12 cellular contexts compared by ENCODE assay signal in genomic region chr21:38820471-38821239, GRCh38. TPM values are rescaled to one million over a fixed set of nuclear protein-coding genes. Genes with fewer than 3 reads are reported as not detected.
A peak's percentile ranks its signal among the peaks of the same experiment; 100 is the strongest.
DNase-seq lines count a peak whose midpoint lies in the region; ATAC-seq, FAIRE-seq and TF ChIP-seq lines count a peak whose summit lies in the region.
"Had no signal": no experiment of that assay in that cellular context is flagged by ENCODE, and none has a peak within 500 bp of the region (broad histone marks: within the 10 kb centered on the region; RNA-seq: fewer than 3 reads in every experiment).

No MANE protein-coding gene starts in this region.

- TF ChIP-seq POLR2A in NB4 (IDR thresholded peaks at IDR 0.05; ENCODE audit: extremely low read depth, insufficient read length) (no peak), right lobe of liver (IDR thresholded peaks at IDR 0.05) (no peak), suprapubic skin (IDR thresholded peaks at IDR 0.05) (no peak), prostate gland (IDR thresholded peaks at IDR 0.05) (no peak)

- H3K27ac ChIP-seq in colonic mucosa (peak overlapping the region; percentile 51), right lobe of liver (peak overlapping the region; percentile 82 to 97 (median 97)), suprapubic skin (peak overlapping the region; percentile 67), prostate gland (peak overlapping the region in 1 of 2 donors; percentile 29)

- TF ChIP-seq CTCF in NB4 (IDR thresholded peaks at IDR 0.05; ENCODE audit: low read depth, low read length) (no peak), colonic mucosa (IDR thresholded peaks at IDR 0.05) (no peak), right lobe of liver (IDR thresholded peaks at IDR 0.05) (no peak), suprapubic skin (IDR thresholded peaks at IDR 0.05) (no peak), prostate gland (IDR thresholded peaks at IDR 0.05) (no peak)

- no peak for FAIRE-seq in RCC 7860 (lab: Jason Lieb, UNC)

- H3K27me3 ChIP-seq in colonic mucosa: no peaks in the 10 kb centered on the region
- H3K27me3 ChIP-seq in right lobe of liver: no peaks in the 10 kb centered on the region
- H3K27me3 ChIP-seq in suprapubic skin: no peaks in the 10 kb centered on the region
- no peaks in the 10 kb centered on the region for H3K27me3 ChIP-seq in prostate gland (replicated peaks; ENCODE audit: insufficient read depth)

- H3K9me3 ChIP-seq in colonic mucosa (no peaks in the 10 kb centered on the region), right lobe of liver (no peaks in the 10 kb centered on the region), suprapubic skin (no peaks in the 10 kb centered on the region), prostate gland (no peaks in the 10 kb centered on the region)

- intact Hi-C loops in colonic mucosa (cut with DNase I): no loop called here
- intact Hi-C loops in right lobe of liver (cut with DNase I): loop anchor here in 1 of 2 donors (10.0 kb wide), 1 partner anchor 84 kb away; no protein-coding TSS in a partner anchor
- intact Hi-C loops in prostate gland (cut with DNase I): no loop called here

- WGBS in right lobe of liver (ENCODE audit: insufficient coverage, low coverage, low lambda C conversion rate, missing lambda C conversion rate): 34% methylated on average over 18 of the region's 18 CpGs
- 81% methylated on average over 18 of the region's 18 CpGs for WGBS in suprapubic skin
- 82% methylated on average over 18 of the region's 18 CpGs for WGBS in prostate gland

- peaks cover 30% of the 10 kb centered on the region for H3K36me3 ChIP-seq in colonic mucosa
- H3K36me3 ChIP-seq in right lobe of liver: peaks cover 16 to 80% (median 73%) of the 10 kb centered on the region in 4 donors
- peaks cover 82% of the 10 kb centered on the region for H3K36me3 ChIP-seq in suprapubic skin
- H3K36me3 ChIP-seq in prostate gland: peaks cover 0 to 31% of the 10 kb centered on the region in 2 donors

- H3K9ac ChIP-seq in colonic mucosa (ENCODE audit: low read depth in 2 of 2, low read length in 2 of 2): peak overlapping the region in 1 of 2 donors; percentile 81

- no peak overlapping the region for H3K4me3 ChIP-seq in NB4 (ENCODE audit: low read depth, low read length)
- no peak overlapping the region for H3K4me3 ChIP-seq in colonic mucosa
- H3K4me3 ChIP-seq in right lobe of liver: no peak overlapping the region
- no peak overlapping the region for H3K4me3 ChIP-seq in suprapubic skin
- no peak overlapping the region for H3K4me3 ChIP-seq in prostate gland

- DNase-seq in NB4 (ENCODE audit: low read depth) (peak; percentile 53), colonic mucosa (peak; percentile 56), right lobe of liver (peak; percentile 69 to 92 (median 85)), suprapubic skin (ENCODE audit: low spot score in 2 of 2) (no peak), HuH-7 (ENCODE audit: low spot score) (no peak), RCC 7860 (ENCODE audit: low spot score) (no peak), prostate gland (ENCODE audit: low spot score) (no peak)
- DNase-seq: activated CD4-positive, alpha-beta T cell treated with anti-CD3 and anti-CD28 coated beads for 1 hour; activated naive CD4-positive, alpha-beta T cell treated with anti-CD3 and anti-CD28 coated beads for 36 hours; DMS79; stimulated activated CD4-positive, alpha-beta T cell treated with anti-CD3 and anti-CD28 coated beads, Interleukin-4, amount 100 ng/mL, for 1 hour had no signal

- TF ChIP-seq EP300 in suprapubic skin (IDR thresholded peaks at IDR 0.05): no peak

- ATAC-seq in right lobe of liver (peak; percentile 51 to 81 (median 75)), HG03460 (IDR thresholded peaks at IDR 0.05; ENCODE audit: unreplicated experiment) (no peak)

- H3K4me1 ChIP-seq in colonic mucosa: peaks cover 28% of the 10 kb centered on the region
- H3K4me1 ChIP-seq in right lobe of liver: peaks cover 0 to 67% (median 26%) of the 10 kb centered on the region in 4 donors
- peaks cover 32% of the 10 kb centered on the region for H3K4me1 ChIP-seq in suprapubic skin
- H3K4me1 ChIP-seq in prostate gland (replicated peaks): no peaks in the 10 kb centered on the region

RNA-seq across cellular contexts. Expression of gene ETS2, which starts 14.9 kb away (rescaled TPM):
- 100 to 1,000 TPM; 110 to 185 TPM for total RNA-seq in colonic mucosa
- 100 to 1,000 TPM in 4 of 6 experiments, 10 to 100 TPM in 2; 38.3 to 252 (median 129) TPM for total RNA-seq in right lobe of liver
- total RNA-seq in suprapubic skin: 100 to 1,000 TPM; 198 to 510 (median 416) TPM
- 10 to 100 TPM; 53.3 to 80.2 TPM for total RNA-seq in prostate gland

Comparison
In these comparisons a context has a peak if more than half of its experiments do, and no peak if none do; other contexts are left out.
1. DNase-seq: peak in NB4 (single experiment), colonic mucosa (single experiment) and right lobe of liver (3 of 3); none in suprapubic skin (0 of 2), HuH-7 (single experiment), RCC 7860 (single experiment) and prostate gland (single experiment).